12 cellular contexts compared by ENCODE assay signal in genomic region chr13:99339736-99340392, GRCh38. TPM values are rescaled to one million over a fixed set of nuclear protein-coding genes. Genes with fewer than 3 reads are reported as not detected.
DNase-seq lines count a peak whose midpoint lies in the region; ATAC-seq and TF ChIP-seq lines count a peak whose summit lies in the region.
"Had no signal": no experiment of that assay in that cellular context is flagged by ENCODE, and none has a peak within 500 bp of the region (broad histone marks: within the 10 kb centered on the region; RNA-seq: fewer than 3 reads in every experiment).

No MANE protein-coding gene starts in this region.

- ATAC-seq in activated CD4-positive, CD25-positive, alpha-beta regulatory T cell treated with anti-CD3 and anti-CD28 coated beads, Interleukin-2, amount 50 U/mL, for 24 hours, result peak; percentile 68 to 80
- ATAC-seq in T-helper 17 cell, result peak; percentile 83
- no peak for ATAC-seq in HG03521 (IDR thresholded peaks at IDR 0.05; ENCODE audit: unreplicated experiment)
- ATAC-seq in GM18870 (IDR thresholded peaks at IDR 0.05; ENCODE audit: unreplicated experiment), result no peak
- ATAC-seq: A549, Right ventricle myocardium inferior had no signal

- peak overlapping the region; percentile 99 for H3K27ac Mint-ChIP-seq in T-helper 17 cell

- peak overlapping the region; percentile 63 for H3K4me3 Mint-ChIP-seq in T-helper 17 cell

- H3K36me3 Mint-ChIP-seq in T-helper 17 cell (ENCODE audit: low read depth), result peaks cover 18% of the 10 kb centered on the region

- TF ChIP-seq CTCF in cardiac fibroblast (IDR thresholded peaks at IDR 0.05; ENCODE audit: low read depth, low read length), result no peak

- H3K4me3 ChIP-seq in cardiac fibroblast (replicated peaks in 1 of 2; ENCODE audit: low read depth in 2 of 2, low read length in 2 of 2), result no peak overlapping the region
- H3K4me3 ChIP-seq: A549, adrenal gland, MG63 had no signal

- peaks cover 67% of the 10 kb centered on the region for H3K4me1 Mint-ChIP-seq in T-helper 17 cell

- no peak for DNase-seq in activated CD4-positive, CD25-positive, alpha-beta regulatory T cell treated with anti-CD3 and anti-CD28 coated beads, Interleukin-2, amount 50 U/mL, for 72 hours
- DNase-seq in T-helper 17 cell (peak in 2 of 3 donors; percentile 41 to 43), cardiac fibroblast (ENCODE audit: low read depth in 2 of 2) (peak; percentile 54 to 64), renal cortical epithelial cell (ENCODE audit: low read depth) (peak; percentile 52), GM19240 (ENCODE audit: insufficient read length, low spot score) (no peak)
- DNase-seq: adrenal gland, MG63 had no signal

- no peaks in the 10 kb centered on the region for H3K9me3 ChIP-seq in T-helper 17 cell (ENCODE audit: control insufficient read depth, low read length, poor library complexity, severe bottlenecking)
- H3K9me3 ChIP-seq: A549, adrenal gland, MG63 had no signal

- no peaks in the 10 kb centered on the region for H3K27me3 Mint-ChIP-seq in T-helper 17 cell

RNA-seq across cellular contexts. Expression of gene GPR183, which starts 32.7 kb away (rescaled TPM):
- total RNA-seq in T-helper 17 cell (100 to 1,000 TPM; 249 to 322 TPM), renal cortical epithelial cell (not detected in 2 replicates)

Comparison
In these comparisons a context has a peak if more than half of its experiments do, and no peak if none do; other contexts are left out.
1. ATAC-seq: peak in activated CD4-positive, CD25-positive, alpha-beta regulatory T cell treated with anti-CD3 and anti-CD28 coated beads, Interleukin-2, amount 50 U/mL, for 24 hours (2 of 2) and T-helper 17 cell (single experiment); none in HG03521 (single experiment) and GM18870 (single experiment).
2. DNase-seq: peak in T-helper 17 cell (2 of 3), cardiac fibroblast (2 of 2) and renal cortical epithelial cell (single experiment); none in activated CD4-positive, CD25-positive, alpha-beta regulatory T cell treated with anti-CD3 and anti-CD28 coated beads, Interleukin-2, amount 50 U/mL, for 72 hours (single experiment) and GM19240 (single experiment).
3. RNA of gene GPR183, which starts 32.7 kb away (total RNA-seq): 249 to 322 TPM in T-helper 17 cell; not detected in renal cortical epithelial cell; every median in the first group is over 100 times any median in the second.